ENCODE assay signal across 18 cellular contexts in genomic region chr12:90079811-90080210, GRCh38.
DNase-seq lines count a peak whose midpoint lies in the region; ATAC-seq and TF ChIP-seq lines count a peak whose summit lies in the region.
"Had no signal": no experiment of that assay in that cellular context is flagged by ENCODE, and none has a peak within 500 bp of the region (broad histone marks: within the 10 kb centered on the region; RNA-seq: fewer than 3 reads in every experiment).

No MANE protein-coding gene starts in this region.

- DNase-seq in IMR-90 (no peak), WTC11 (ENCODE audit: low spot score) (no peak), mesendoderm (peak; percentile 68), neuronal stem cell (ENCODE audit: low spot score) (no peak), SHP77 treated with DMSO at 0.1 percent for 48 hours (lab: John Stamatoyannopoulos, UW) (no peak)
- DNase-seq: C1 segment of cervical spinal cord; Calu3; CD4-positive, alpha-beta memory T cell; COR-L47; DMS53; DMS79 treated with DMSO at 0.1 percent for 48 hours; GF-D8; GOT3; HFFc6 had no signal

- peak overlapping the region; percentile 82 for H2BK120ac ChIP-seq in IMR-90 (ENCODE audit: low read depth, low read length)
- H2BK120ac ChIP-seq in mesendoderm (ENCODE audit: low read depth, low read length): no peak overlapping the region
- H2BK120ac ChIP-seq in neuronal stem cell (ENCODE audit: low read depth, low read length): no peak overlapping the region

- H3K36me3 Mint-ChIP-seq in WTC11: no peaks in the 10 kb centered on the region
- H3K36me3 Mint-ChIP-seq: CD4-positive, alpha-beta memory T cell had no signal

- POLR2A ChIA-PET in IMR-90 (lab: Charles Lee; ENCODE audit: unreplicated experiment): no interaction called here
- POLR2A ChIA-PET in WTC11 (lab: Charles Lee): no interaction called here

- no peak overlapping the region for H3K4me3 Mint-ChIP-seq in WTC11
- H3K4me3 Mint-ChIP-seq: CD4-positive, alpha-beta memory T cell; HFFc6 had no signal

- dilution Hi-C loops in IMR-90 (cut with HindIII; ENCODE audit: low sequenced_read_pairs, unreplicated experiment): no loop called here

- H4K8ac ChIP-seq in IMR-90 (ENCODE audit: low read depth in 2 of 2, low read length in 2 of 2) (no peak overlapping the region), mesendoderm (ENCODE audit: low read depth, low read length) (no peak overlapping the region), neuronal stem cell (ENCODE audit: low read depth, low read length) (no peak overlapping the region)

- no peak overlapping the region for H2BK12ac ChIP-seq in neuronal stem cell (ENCODE audit: low read length)

- peak overlapping the region; percentile 83 for H3K14ac ChIP-seq in IMR-90 (replicated peaks; ENCODE audit: low read depth, low read length)
- no peak overlapping the region for H3K14ac ChIP-seq in neuronal stem cell (ENCODE audit: low read length)

- no peaks in the 10 kb centered on the region for H3K27me3 ChIP-seq in IMR-90 (ENCODE audit: control insufficient read depth, insufficient read depth, low read length)
- no peaks in the 10 kb centered on the region for H3K27me3 ChIP-seq in mesendoderm (ENCODE audit: insufficient read depth, low read length, poor library complexity)
- no peaks in the 10 kb centered on the region for H3K27me3 ChIP-seq in neuronal stem cell (ENCODE audit: control insufficient read depth in 3 of 3, insufficient read depth in 3 of 3, low read depth in 1 of 3, low read length in 3 of 3)

- H3K9ac ChIP-seq in IMR-90 (ENCODE audit: low read depth, low read length) (no peak overlapping the region), mesendoderm (ENCODE audit: low read length) (no peak overlapping the region), neuronal stem cell (ENCODE audit: low read depth, low read length, poor library complexity) (no peak overlapping the region)

- peaks cover 2% of the 10 kb centered on the region; the same call in 1 of the 2 replicates for H3K4me1 Mint-ChIP-seq in WTC11

- H3K27me3 Mint-ChIP-seq in WTC11 (ENCODE audit: low read depth): no peaks in the 10 kb centered on the region
- H3K27me3 Mint-ChIP-seq: CD4-positive, alpha-beta memory T cell had no signal

- no peaks in the 10 kb centered on the region for H3K79me2 ChIP-seq in mesendoderm (ENCODE audit: control insufficient read depth, insufficient read depth, low read length)

- no peak for TF ChIP-seq CTCF in IMR-90 (conservative IDR thresholded peaks at IDR 0.05; ENCODE audit: low read depth, low read length)
- TF ChIP-seq CTCF in WTC11 (IDR thresholded peaks at IDR 0.05): no peak

- H3K27ac ChIP-seq in IMR-90 (ENCODE audit: insufficient read depth, low read length) (no peak overlapping the region), mesendoderm (ENCODE audit: low read depth, low read length) (no peak overlapping the region), neuronal stem cell (replicated peaks; ENCODE audit: low read length) (no peak overlapping the region)

- no peak for TF ChIP-seq RAD21 in IMR-90 (IDR thresholded peaks at IDR 0.05; ENCODE audit: low read length)

- no peaks in the 10 kb centered on the region for H3K9me3 Mint-ChIP-seq in WTC11
- H3K9me3 Mint-ChIP-seq: HFFc6 had no signal

- no peak overlapping the region for H3K27ac Mint-ChIP-seq in WTC11
- H3K27ac Mint-ChIP-seq: CD4-positive, alpha-beta memory T cell; HFFc6 had no signal

- no peak overlapping the region for H2AK9ac ChIP-seq in IMR-90 (replicated peaks; ENCODE audit: low read depth, low read length, poor library complexity)

- no peaks in the 10 kb centered on the region; the same call in 1 of the 2 replicates for H3K9me1 ChIP-seq in IMR-90 (ENCODE audit: insufficient read depth, low read length)

- H3K4me2 ChIP-seq in IMR-90 (ENCODE audit: low read depth, low read length): no peak overlapping the region
- H3K4me2 ChIP-seq in mesendoderm (ENCODE audit: low read length): no peak overlapping the region
- H3K4me2 ChIP-seq in neuronal stem cell (ENCODE audit: insufficient read depth, low read length, poor library complexity, severe bottlenecking): no peak overlapping the region

- H3K79me1 ChIP-seq in IMR-90 (ENCODE audit: low read depth in 1 of 2, low read length in 2 of 2) (no peaks in the 10 kb centered on the region; a peak in 1 of 4 replicates), mesendoderm (ENCODE audit: low read length) (no peaks in the 10 kb centered on the region), neuronal stem cell (ENCODE audit: low read depth, low read length) (no peaks in the 10 kb centered on the region)

- H2BK5ac ChIP-seq in IMR-90 (ENCODE audit: low read depth, low read length, poor library complexity, severe bottlenecking) (no peak overlapping the region), mesendoderm (ENCODE audit: low read length) (no peak overlapping the region), neuronal stem cell (ENCODE audit: low read length) (no peak overlapping the region)

- H3K18ac ChIP-seq in IMR-90 (ENCODE audit: low read depth, low read length) (peak overlapping the region; percentile 87; the same call in 1 of the 2 replicates), mesendoderm (ENCODE audit: low read length) (no peak overlapping the region), neuronal stem cell (ENCODE audit: low read length) (no peak overlapping the region)

- CTCF ChIA-PET in IMR-90 (lab: Yijun Ruan, JAX): no interaction called here
- CTCF ChIA-PET in WTC11 (lab: Charles Lee): no interaction called here

- H2AFZ ChIP-seq in IMR-90 (replicated peaks; ENCODE audit: low read length, poor library complexity) (no peak overlapping the region), neuronal stem cell (ENCODE audit: low read length) (peak overlapping the region; percentile 70)

- intact Hi-C loops in IMR-90 (cut with micrococcal nuclease): no loop called here

- H4K5ac ChIP-seq in IMR-90 (ENCODE audit: low read depth, low read length) (no peak overlapping the region), mesendoderm (ENCODE audit: low read length) (no peak overlapping the region)

- H3K4ac ChIP-seq in IMR-90 (ENCODE audit: low read depth, low read length) (peak overlapping the region; percentile 24; the same call in 1 of the 2 replicates), mesendoderm (ENCODE audit: low read depth, low read length) (no peak overlapping the region), neuronal stem cell (ENCODE audit: low read length) (no peak overlapping the region)

- no peak for TF ChIP-seq POLR2A in IMR-90 (IDR thresholded peaks at IDR 0.05; ENCODE audit: low read depth, low read length)

- BruUV-seq in IMR-90 (replicated peaks; lab: Mats Ljungman, UMichigan): no TSS peak

- no peaks in the 10 kb centered on the region for H3K9me3 ChIP-seq in IMR-90 (ENCODE audit: control insufficient read depth, insufficient read depth, low read length)
- no peaks in the 10 kb centered on the region for H3K9me3 ChIP-seq in neuronal stem cell (replicated peaks in 1 of 2; ENCODE audit: control insufficient read depth in 2 of 2, insufficient read depth in 1 of 2, low read depth in 1 of 2, low read length in 2 of 2)
- H3K9me3 ChIP-seq: HAP-1 had no signal

- no peak overlapping the region for H3K56ac ChIP-seq in IMR-90 (ENCODE audit: extremely low read depth, insufficient read depth, low read length)
- no peak overlapping the region for H3K56ac ChIP-seq in mesendoderm (ENCODE audit: low read length)

- no peak overlapping the region for H2AK5ac ChIP-seq in IMR-90 (ENCODE audit: low read depth, low read length)
- no peak overlapping the region for H2AK5ac ChIP-seq in mesendoderm (ENCODE audit: low read length)
- H2AK5ac ChIP-seq in neuronal stem cell (ENCODE audit: low read depth, low read length): no peak overlapping the region

- H4K91ac ChIP-seq in IMR-90 (ENCODE audit: insufficient read depth, low read depth, low read length): peak overlapping the region; percentile 44; the same call in 1 of the 2 replicates
- H4K91ac ChIP-seq in neuronal stem cell (ENCODE audit: low read depth, low read length, poor library complexity): no peak overlapping the region

- H3K36me3 ChIP-seq in IMR-90 (ENCODE audit: control insufficient read depth, insufficient read depth, low read length) (no peaks in the 10 kb centered on the region), mesendoderm (ENCODE audit: control insufficient read depth, insufficient read depth, low read length) (no peaks in the 10 kb centered on the region), neuronal stem cell (replicated peaks in 1 of 2; ENCODE audit: control insufficient read depth in 2 of 2, insufficient read depth in 2 of 2, low read length in 2 of 2) (no peaks in the 10 kb centered on the region)
- H3K36me3 ChIP-seq: HAP-1 had no signal

- no peak overlapping the region for H3K4me3 ChIP-seq in IMR-90 (ENCODE audit: insufficient read depth, low read depth, low read length)
- H3K4me3 ChIP-seq in mesendoderm (ENCODE audit: low read length): no peak overlapping the region
- no peak overlapping the region for H3K4me3 ChIP-seq in neuronal stem cell (ENCODE audit: low read length in 2 of 2)
- H3K4me3 ChIP-seq: HAP-1 had no signal

- H2BK15ac ChIP-seq in IMR-90 (ENCODE audit: low read depth, low read length): peak overlapping the region; percentile 81; the same call in 2 of the 3 replicates
- H2BK15ac ChIP-seq in mesendoderm (replicated peaks; ENCODE audit: low read depth): no peak overlapping the region
- H2BK15ac ChIP-seq in neuronal stem cell (ENCODE audit: low read length): no peak overlapping the region

- H3K4me1 ChIP-seq in IMR-90 (ENCODE audit: control insufficient read depth, insufficient read depth, low read length) (peaks cover 5% of the 10 kb centered on the region), mesendoderm (ENCODE audit: control insufficient read depth, low read depth, low read length) (peaks cover 2% of the 10 kb centered on the region), neuronal stem cell (ENCODE audit: control insufficient read depth in 2 of 2, insufficient read depth in 1 of 2, low read depth in 1 of 2, low read length in 2 of 2) (peaks cover 0 to 7% of the 10 kb centered on the region in 2 donors)

- H4K20me1 ChIP-seq in IMR-90 (ENCODE audit: insufficient read depth, low read length): no peaks in the 10 kb centered on the region

- H3K23ac ChIP-seq in IMR-90 (ENCODE audit: low read depth, low read length) (peak overlapping the region; percentile 20; the same call in 1 of the 2 replicates), mesendoderm (ENCODE audit: low read length) (no peak overlapping the region), neuronal stem cell (ENCODE audit: low read depth, low read length, poor library complexity) (no peak overlapping the region)

- ATAC-seq in IMR-90 (ENCODE audit: low read depth): no peak
- peak; percentile 36; the same call in 1 of the 2 replicates for ATAC-seq in WTC11
- no peak for ATAC-seq in GM21529 (IDR thresholded peaks at IDR 0.05; ENCODE audit: unreplicated experiment)
- ATAC-seq in HG03342 (IDR thresholded peaks at IDR 0.05; ENCODE audit: unreplicated experiment): no peak
- ATAC-seq in GM21825 (IDR thresholded peaks at IDR 0.05; ENCODE audit: unreplicated experiment): no peak

- in situ Hi-C loops in IMR-90 (cut with MboI; ENCODE audit: low sequenced_read_pairs): no loop called here

- H2BK20ac ChIP-seq in IMR-90 (ENCODE audit: low read depth, low read length): peak overlapping the region; percentile 88

- WGBS in IMR-90 (ENCODE audit: extremely low coverage in 2 of 2, insufficient read length in 1 of 2), 2 experiments: no CpG with 5 or more reads among the region's 4 CpGs
- WGBS in mesendoderm (ENCODE audit: extremely low coverage, insufficient coverage, low lambda C conversion rate): no CpG with 5 or more reads among the region's 4 CpGs
- no CpG with 5 or more reads among the region's 4 CpGs for WGBS in neuronal stem cell (ENCODE audit: extremely low coverage in 2 of 2, insufficient read length in 2 of 2, insufficient replicate concordance in 1 of 2), 2 donors
